ENCODE assay signal across 20 cellular contexts in the genomic region with DNA sequence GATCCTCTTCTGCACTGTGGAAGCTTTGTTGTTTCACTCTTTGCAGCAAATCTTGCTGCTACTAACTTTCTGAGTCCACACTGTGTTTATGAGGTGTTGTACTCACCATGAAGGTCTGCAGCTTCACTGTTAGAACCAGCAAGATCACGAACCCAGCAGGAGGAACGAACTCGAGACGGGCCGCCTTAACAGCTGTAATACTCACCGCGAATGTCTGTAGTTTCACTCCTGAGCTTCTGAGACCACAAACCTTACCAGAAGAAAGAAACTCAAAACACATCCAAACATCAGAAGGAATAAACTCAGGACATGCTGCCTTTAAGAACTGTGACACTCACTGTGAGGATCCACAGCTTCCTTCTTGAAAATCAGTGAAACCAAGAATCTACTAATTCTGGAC.
"Had no signal": no experiment of that assay in that cellular context is flagged by ENCODE, and none has a peak within 500 bp of the region (broad histone marks: within the 10 kb centered on the region; RNA-seq: fewer than 3 reads in every experiment).

No MANE protein-coding gene starts in this region.

- H3K9me3 ChIP-seq: gastrocnemius medialis, neutrophil, uterus had no signal

- H3K36me3 ChIP-seq: esophagus muscularis mucosa, gastrocnemius medialis, heart right ventricle, neutrophil, spleen, tibial artery, upper lobe of left lung, uterus had no signal

- H3K4me3 ChIP-seq: esophagus muscularis mucosa, gastrocnemius medialis, heart right ventricle, spleen, tibial artery, upper lobe of left lung, uterus had no signal

- H3K4me1 ChIP-seq: esophagus muscularis mucosa, gastrocnemius medialis, spleen, tibial artery, upper lobe of left lung, uterus had no signal

- H3K27me3 ChIP-seq: esophagus muscularis mucosa, gastrocnemius medialis, heart right ventricle, neutrophil, spleen, tibial artery, upper lobe of left lung, uterus had no signal

- H3K27ac ChIP-seq: epithelial cell of prostate, esophagus muscularis mucosa, gastrocnemius medialis, heart right ventricle, neutrophil, spleen, tibial artery, upper lobe of left lung, uterus had no signal

- DNase-seq: effector memory CD8-positive, alpha-beta T cell; gastrocnemius medialis; heart right ventricle; hypothalamus; kidney glomerular epithelial cell; mesendoderm; naive thymus-derived CD4-positive, alpha-beta T cell; nephron progenitor cell; spleen; stimulated activated CD4-positive, alpha-beta T cell treated with anti-CD3 and anti-CD28 coated beads, Interleukin-15, amount 100 ng/mL, for 24 hours; stimulated activated CD4-positive, alpha-beta T cell treated with anti-CD3 and anti-CD28 coated beads, Interleukin-1b, Interleukin-23, amount 100 ng/mL, for 48 hours; stimulated activated CD4-positive, alpha-beta T cell treated with anti-CD3 and anti-CD28 coated beads, Interleukin-4, amount 100 ng/mL, for 24 hours; tibial artery; uterus had no signal

- ATAC-seq: effector memory CD8-positive, alpha-beta T cell; gastrocnemius medialis; heart right ventricle; naive thymus-derived CD4-positive, alpha-beta T cell; sciatic nerve; stimulated activated memory B cell treated with anti-CD40 and anti-IgM and Interleukin-4, amounts not matched to agents 10 μg/mL and 1 μg/mL and 100 μg/mL, for 72 hours had no signal
